ENCODE assay signal across 1 cellular context in genomic region chr10:112215342-112215774, GRCh38.
TF ChIP-seq lines count a peak whose summit lies in the region.

No MANE protein-coding gene starts in this region.

TF ChIP-seq in IMR-90, 13 proteins besides CTCF, POLR2A, EP300 and RAD21 (continued from another document):
- no peak for TF ChIP-seq USF2 (IDR thresholded peaks at IDR 0.05; ENCODE audit: low read depth, low read length)
